Comparison of ENCODE assay signal across 22 cellular contexts in the genomic region with DNA sequence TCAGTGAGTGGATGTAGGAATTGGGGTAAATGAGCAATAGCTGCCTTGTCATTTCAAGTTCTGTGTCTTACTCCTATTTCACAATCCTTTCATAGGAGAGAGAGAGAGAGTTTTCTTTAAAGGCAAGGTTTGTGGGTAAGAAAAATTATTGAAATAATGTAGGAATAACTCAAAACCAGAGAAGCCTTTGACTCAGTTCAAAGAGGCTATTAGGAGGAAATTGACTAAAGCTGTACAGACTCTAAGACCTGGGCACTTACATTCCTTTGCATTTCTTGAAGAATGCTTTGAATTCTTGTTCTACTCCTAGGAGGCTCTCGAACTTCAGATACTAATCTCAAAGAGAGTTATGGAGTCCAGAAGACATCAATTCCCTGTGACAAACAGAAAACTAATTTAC.
DNase-seq lines count a peak whose midpoint lies in the region; ATAC-seq, FAIRE-seq and TF ChIP-seq lines count a peak whose summit lies in the region.
"Had no signal": no experiment of that assay in that cellular context is flagged by ENCODE, and none has a peak within 500 bp of the region (broad histone marks: within the 10 kb centered on the region; RNA-seq: fewer than 3 reads in every experiment).

No MANE protein-coding gene starts in this region.

- no peaks in the 10 kb centered on the region for H3K79me2 ChIP-seq in mesendoderm (ENCODE audit: control insufficient read depth, insufficient read depth, low read length)

- no peaks in the 10 kb centered on the region for H3K4me1 Mint-ChIP-seq in activated naive CD4-positive, alpha-beta T cell treated with anti-CD3 and anti-CD28 coated beads, Interleukin-2, amount 10 ng/mL, durations not matched to agents 7 days and 5 days
- H3K4me1 Mint-ChIP-seq: activated CD8-positive, alpha-beta memory T cell treated with anti-CD3 and anti-CD28 coated beads, Interleukin-2, amount 10 ng/mL, durations not matched to agents 7 days and 5 days; stimulated activated memory B cell treated with anti-CD40 and anti-IgM and Interleukin-4, amounts not matched to agents 10 μg/mL and 1 μg/mL and 100 μg/mL, for 72 hours had no signal

- no peak overlapping the region for H2BK15ac ChIP-seq in mesendoderm (replicated peaks; ENCODE audit: low read depth)

- no peak overlapping the region for H3K56ac ChIP-seq in mesendoderm (ENCODE audit: low read length)

- no peak overlapping the region for H3K23ac ChIP-seq in mesendoderm (ENCODE audit: low read length)

- no peak overlapping the region for H3K18ac ChIP-seq in mesendoderm (ENCODE audit: low read length)

- H3K4me2 ChIP-seq in mesendoderm (ENCODE audit: low read length): no peak overlapping the region
- H3K4me2 ChIP-seq: A549 had no signal

- H3K4me1 ChIP-seq in mesendoderm (ENCODE audit: control insufficient read depth, low read depth, low read length): peaks cover 4% of the 10 kb centered on the region
- H3K4me1 ChIP-seq in tibial artery: peaks cover 0 to 14% (median 2%) of the 10 kb centered on the region in 4 donors
- H3K4me1 ChIP-seq: A549, psoas muscle had no signal

- no peak for ATAC-seq in GM18519 (IDR thresholded peaks at IDR 0.05; ENCODE audit: low FRiP score, unreplicated experiment)
- ATAC-seq: A549; activated CD8-positive, alpha-beta memory T cell treated with anti-CD3 and anti-CD28 coated beads, Interleukin-2, amount 10 ng/mL, durations not matched to agents 7 days and 5 days; psoas muscle; stimulated activated memory B cell treated with anti-CD40 and anti-IgM and Interleukin-4, amounts not matched to agents 10 μg/mL and 1 μg/mL and 100 μg/mL, for 72 hours had no signal

- peaks cover 5% of the 10 kb centered on the region for H3K79me1 ChIP-seq in mesendoderm (ENCODE audit: low read length)

- H4K8ac ChIP-seq in mesendoderm (ENCODE audit: low read depth, low read length): no peak overlapping the region

- peaks cover 2% of the 10 kb centered on the region for H3K27me3 ChIP-seq in mesendoderm (ENCODE audit: insufficient read depth, low read length, poor library complexity)
- H3K27me3 ChIP-seq in tibial artery: no peaks in the 10 kb centered on the region

- peaks cover 0 to 8% (median 6%) of the 10 kb centered on the region in 3 donors for H3K9me3 ChIP-seq in tibial artery
- H3K9me3 ChIP-seq: A549 had no signal

- H2AK5ac ChIP-seq in mesendoderm (ENCODE audit: low read length): no peak overlapping the region

- no peak overlapping the region for H3K4me3 Mint-ChIP-seq in activated naive CD4-positive, alpha-beta T cell treated with anti-CD3 and anti-CD28 coated beads, Interleukin-2, amount 10 ng/mL, durations not matched to agents 7 days and 5 days
- H3K4me3 Mint-ChIP-seq: activated CD8-positive, alpha-beta memory T cell treated with anti-CD3 and anti-CD28 coated beads, Interleukin-2, amount 10 ng/mL, durations not matched to agents 7 days and 5 days; nephron progenitor cell; stimulated activated memory B cell treated with anti-CD40 and anti-IgM and Interleukin-4, amounts not matched to agents 10 μg/mL and 1 μg/mL and 100 μg/mL, for 72 hours had no signal

- intact Hi-C loops in tibial artery (cut with DNase I; ENCODE audit: low total_unique reads): no loop called here

- DNase-seq in AG09309 (ENCODE audit: low read depth) (peak; percentile 56), HTR-8/SVneo (ENCODE audit: insufficient read length, low spot score) (peak; percentile 15), dedifferentiated amniotic fluid mesenchymal stem cell (ENCODE audit: extremely low spot score) (peak; percentile 45), mesendoderm (peak; percentile 59), Ammon's horn (ENCODE audit: low spot score) (no peak), tibial artery (no peak)
- DNase-seq in activated naive CD4-positive, alpha-beta T cell treated with anti-CD3 and anti-CD28 coated beads, Interleukin-2, amount 10 ng/mL, durations not matched to agents 7 days and 5 days: no peak
- DNase-seq: activated CD8-positive, alpha-beta memory T cell treated with anti-CD3 and anti-CD28 coated beads, Interleukin-2, amount 10 ng/mL, durations not matched to agents 7 days and 5 days; activated effector memory CD4-positive, alpha-beta T cell treated with Interleukin-2 at 50 U/mL for 16 hours; anterior cingulate cortex; KBM-7; mammary epithelial cell; NCI-H1048; NCI-H82; nephron progenitor cell; psoas muscle; stimulated activated CD4-positive, alpha-beta T cell treated with anti-CD3 and anti-CD28 coated beads, Interleukin-12 subunit alpha, Interleukin-12 subunit beta, amount 100 ng/mL, for 4 hours; T-helper 9 cell had no signal

- no peak overlapping the region for H3K27ac ChIP-seq in mesendoderm (ENCODE audit: low read depth, low read length)
- H3K27ac ChIP-seq in tibial artery: no peak overlapping the region
- H3K27ac ChIP-seq: A549, psoas muscle had no signal

- no peak overlapping the region for H3K27ac Mint-ChIP-seq in activated naive CD4-positive, alpha-beta T cell treated with anti-CD3 and anti-CD28 coated beads, Interleukin-2, amount 10 ng/mL, durations not matched to agents 7 days and 5 days
- H3K27ac Mint-ChIP-seq: activated CD8-positive, alpha-beta memory T cell treated with anti-CD3 and anti-CD28 coated beads, Interleukin-2, amount 10 ng/mL, durations not matched to agents 7 days and 5 days; nephron progenitor cell; stimulated activated memory B cell treated with anti-CD40 and anti-IgM and Interleukin-4, amounts not matched to agents 10 μg/mL and 1 μg/mL and 100 μg/mL, for 72 hours had no signal

- H2BK120ac ChIP-seq in mesendoderm (ENCODE audit: low read depth, low read length): no peak overlapping the region

- H3K36me3 ChIP-seq in mesendoderm (ENCODE audit: control insufficient read depth, insufficient read depth, low read length) (no peaks in the 10 kb centered on the region), tibial artery (peaks cover 0 to 3% (median 0%) of the 10 kb centered on the region in 3 donors)

- peaks cover 6% of the 10 kb centered on the region for H3K9me3 Mint-ChIP-seq in activated naive CD4-positive, alpha-beta T cell treated with anti-CD3 and anti-CD28 coated beads, Interleukin-2, amount 10 ng/mL, durations not matched to agents 7 days and 5 days
- H3K9me3 Mint-ChIP-seq: stimulated activated memory B cell treated with anti-CD40 and anti-IgM and Interleukin-4, amounts not matched to agents 10 μg/mL and 1 μg/mL and 100 μg/mL, for 72 hours had no signal

- TF ChIP-seq CTCF in AG09309 (IDR thresholded peaks at IDR 0.05; ENCODE audit: control insufficient read depth, insufficient read depth, low read depth, low read length, missing control alignments): no peak
- no peak for TF ChIP-seq CTCF in tibial artery (IDR thresholded peaks at IDR 0.05)

- H4K5ac ChIP-seq in mesendoderm (ENCODE audit: low read length): no peak overlapping the region

- CTCF ChIA-PET in activated naive CD4-positive, alpha-beta T cell treated with anti-CD3 and anti-CD28 coated beads, Interleukin-2, amount 10 ng/mL, durations not matched to agents 7 days and 5 days (lab: Charles Lee): no interaction called here

- no CpG with 5 or more reads among the region's 1 CpG for WGBS in mesendoderm (ENCODE audit: extremely low coverage, insufficient coverage, low lambda C conversion rate)

- FAIRE-seq in HTR-8/SVneo (lab: Jason Lieb, UNC): no peak
- FAIRE-seq: A549, colon had no signal

- H3K36me3 Mint-ChIP-seq in activated naive CD4-positive, alpha-beta T cell treated with anti-CD3 and anti-CD28 coated beads, Interleukin-2, amount 10 ng/mL, durations not matched to agents 7 days and 5 days: no peaks in the 10 kb centered on the region
- H3K36me3 Mint-ChIP-seq: activated CD8-positive, alpha-beta memory T cell treated with anti-CD3 and anti-CD28 coated beads, Interleukin-2, amount 10 ng/mL, durations not matched to agents 7 days and 5 days; stimulated activated memory B cell treated with anti-CD40 and anti-IgM and Interleukin-4, amounts not matched to agents 10 μg/mL and 1 μg/mL and 100 μg/mL, for 72 hours had no signal

- H3K4me3 ChIP-seq in AG09309 (ENCODE audit: control insufficient read depth, low read depth, low read length) (no peak overlapping the region), mesendoderm (ENCODE audit: low read length) (no peak overlapping the region), tibial artery (no peak overlapping the region)
- H3K4me3 ChIP-seq: A549, psoas muscle had no signal

- H3K27me3 Mint-ChIP-seq in activated naive CD4-positive, alpha-beta T cell treated with anti-CD3 and anti-CD28 coated beads, Interleukin-2, amount 10 ng/mL, durations not matched to agents 7 days and 5 days: no peaks in the 10 kb centered on the region
- H3K27me3 Mint-ChIP-seq: activated CD8-positive, alpha-beta memory T cell treated with anti-CD3 and anti-CD28 coated beads, Interleukin-2, amount 10 ng/mL, durations not matched to agents 7 days and 5 days; stimulated activated memory B cell treated with anti-CD40 and anti-IgM and Interleukin-4, amounts not matched to agents 10 μg/mL and 1 μg/mL and 100 μg/mL, for 72 hours had no signal

- H2BK5ac ChIP-seq in mesendoderm (ENCODE audit: low read length): no peak overlapping the region

- H3K9ac ChIP-seq in mesendoderm (ENCODE audit: low read length): no peak overlapping the region

- no peak overlapping the region for H3K4ac ChIP-seq in mesendoderm (ENCODE audit: low read depth, low read length)

Comparison
In these comparisons a context has a peak if more than half of its experiments do, and no peak if none do; other contexts are left out.
1. DNase-seq: peak in AG09309 (single experiment), HTR-8/SVneo (single experiment), dedifferentiated amniotic fluid mesenchymal stem cell (single experiment) and mesendoderm (single experiment); none in Ammon's horn (single experiment), activated naive CD4-positive, alpha-beta T cell treated with anti-CD3 and anti-CD28 coated beads, Interleukin-2, amount 10 ng/mL, durations not matched to agents 7 days and 5 days (single experiment) and tibial artery (0 of 2).